Comparison of ENCODE assay signal across 8 cellular contexts in genomic region chr20:30723511-30723910, GRCh38.
DNase-seq lines count a peak whose midpoint lies in the region; ATAC-seq, FAIRE-seq and TF ChIP-seq lines count a peak whose summit lies in the region.
"Not testable (repeated sequence)": the region's sequence is repeated elsewhere in the genome, so short reads cannot be mapped to it uniquely, and the experiment has no call there.

No MANE protein-coding gene starts in this region.

- H3K36me3 Mint-ChIP-seq in Calu3 (ENCODE audit: insufficient read depth, unreplicated experiment): peaks cover 17% of the 10 kb centered on the region
- not testable (repeated sequence) for H3K36me3 Mint-ChIP-seq in activated CD8-positive, alpha-beta T cell treated with anti-CD3 and anti-CD28 coated beads for 36 hours (ENCODE audit: low read depth); MCF 10A (ENCODE audit: insufficient read depth, unreplicated experiment)

- POLR2A ChIA-PET in PC-9 (lab: Charles Lee; ENCODE audit: unreplicated experiment); activated CD8-positive, alpha-beta T cell treated with anti-CD3 and anti-CD28 coated beads for 36 hours (lab: Charles Lee): not testable (repeated sequence)
- POLR2A ChIA-PET in MCF 10A (lab: Yijun Ruan, JAX): interaction anchor here (0.8 to 1.0 kb wide), 2 partner anchors 10 to 346 kb away, joined by 3 read pairs; no protein-coding TSS in a partner anchor

- DNase-seq in Calu3 (peak; percentile 9), PC-9 (peak in 1 of 2 experiments; percentile 15), MCF 10A (ENCODE audit: unreplicated experiment) (peak; percentile 0), kidney (peak; percentile 31), pancreas (peak in 4 of 6 donors; percentile 9 to 54 (median 34))
- not testable (repeated sequence) for DNase-seq in activated CD8-positive, alpha-beta T cell treated with anti-CD3 and anti-CD28 coated beads for 36 hours; transverse colon

- peak overlapping the region; percentile 84 for H3K4me3 Mint-ChIP-seq in Calu3 (ENCODE audit: low read depth, unreplicated experiment)
- peak overlapping the region; percentile 54 for H3K4me3 Mint-ChIP-seq in activated CD8-positive, alpha-beta T cell treated with anti-CD3 and anti-CD28 coated beads for 36 hours
- H3K4me3 Mint-ChIP-seq in MCF 10A (ENCODE audit: unreplicated experiment): peak overlapping the region; percentile 75

- not testable (repeated sequence) for H2AFZ ChIP-seq in PC-9

- not testable (repeated sequence) for H3K9me3 Mint-ChIP-seq in Calu3 (ENCODE audit: low read depth, unreplicated experiment); activated CD8-positive, alpha-beta T cell treated with anti-CD3 and anti-CD28 coated beads for 36 hours; MCF 10A (ENCODE audit: unreplicated experiment)

- intact Hi-C loops in Calu3 (cut with micrococcal nuclease; ENCODE audit: unreplicated experiment); activated CD8-positive, alpha-beta T cell treated with anti-CD3 and anti-CD28 coated beads for 36 hours (cut with micrococcal nuclease); MCF 10A (cut with micrococcal nuclease); kidney (cut with DNase I); pancreas (cut with DNase I); transverse colon (cut with DNase I; ENCODE audit: low total_unique reads): not testable (repeated sequence)
- intact Hi-C loops in PC-9 (cut with micrococcal nuclease; ENCODE audit: unreplicated experiment): loop anchor here (5.0 kb wide), 1 partner anchor 346 kb away; no protein-coding TSS in a partner anchor

- not testable (repeated sequence) for H3K4me2 ChIP-seq in PC-9

- BruUV-seq in Calu3 (replicated peaks; lab: Mats Ljungman, UMichigan): not testable (repeated sequence)
- BruUV-seq in PC-9 (replicated peaks; lab: Mats Ljungman, UMichigan) (TSS peak; percentile 78), MCF 10A (replicated peaks; lab: Mats Ljungman, UMichigan) (TSS peak; percentile 34)

- in situ Hi-C loops in transverse colon (cut with MboI; ENCODE audit: low pct_ligation_motif_present in 1 of 4, low pct_unique_long_range_greater_than_20kb in 1 of 4, low sequenced_read_pairs in 3 of 4): not testable (repeated sequence)

- not testable (repeated sequence) for TF ChIP-seq CTCF in Calu3 (IDR thresholded peaks at IDR 0.05; ENCODE audit: unreplicated experiment); PC-9 (conservative IDR thresholded peaks at IDR 0.05); activated CD8-positive, alpha-beta T cell treated with anti-CD3 and anti-CD28 coated beads for 36 hours (IDR thresholded peaks at IDR 0.05); MCF 10A (IDR thresholded peaks at IDR 0.05; ENCODE audit: unreplicated experiment); gastroesophageal sphincter (IDR thresholded peaks at IDR 0.05); kidney (IDR thresholded peaks at IDR 0.05; ENCODE audit: borderline replicate concordance, extremely low read depth, insufficient read depth); pancreas (IDR thresholded peaks at IDR 0.05); transverse colon (IDR thresholded peaks at IDR 0.05)

- H4K20me1 ChIP-seq in PC-9 (ENCODE audit: insufficient read depth): not testable (repeated sequence)

- not testable (repeated sequence) for H3K9me3 ChIP-seq in PC-9 (ENCODE audit: insufficient read depth, low read depth); gastroesophageal sphincter; kidney (ENCODE audit: control insufficient read depth in 1 of 2, low read length in 2 of 2); pancreas; transverse colon

- ATAC-seq in activated CD8-positive, alpha-beta T cell treated with anti-CD3 and anti-CD28 coated beads for 36 hours; gastroesophageal sphincter; pancreas: not testable (repeated sequence)

- CTCF ChIA-PET in Calu3 (lab: Charles Lee); PC-9 (lab: Charles Lee); activated CD8-positive, alpha-beta T cell treated with anti-CD3 and anti-CD28 coated beads for 36 hours (lab: Charles Lee): not testable (repeated sequence)
- CTCF ChIA-PET in MCF 10A (lab: Yijun Ruan, JAX): interaction anchor here (1.0 to 1.3 kb wide), 2 partner anchors 9 to 11 kb away, joined by 3 to 4 read pairs; no protein-coding TSS in a partner anchor

- not testable (repeated sequence) for H3K9ac ChIP-seq in kidney (ENCODE audit: low read length in 2 of 2)

- not testable (repeated sequence) for H3K36me3 ChIP-seq in PC-9 (ENCODE audit: low read depth); gastroesophageal sphincter; kidney (ENCODE audit: control insufficient read depth in 1 of 2, insufficient read depth in 2 of 2, low read length in 2 of 2); pancreas; transverse colon

- not testable (repeated sequence) for H3K9me2 ChIP-seq in PC-9 (ENCODE audit: insufficient read depth)

- no CpG with 5 or more reads among the region's 27 CpGs for WGBS in gastroesophageal sphincter (ENCODE audit: low coverage in 1 of 2), 2 donors
- 4 to 15% methylated on average over 14 to 27 of the region's 27 CpGs for WGBS in pancreas, 2 donors
- WGBS in transverse colon (ENCODE audit: low coverage in 1 of 2), 2 donors: 63% methylated on average over 27 of the region's 27 CpGs; no CpG with 5 or more reads in 1 of the 2 donors

- not testable (repeated sequence) for H3K27me3 Mint-ChIP-seq in Calu3 (ENCODE audit: unreplicated experiment); activated CD8-positive, alpha-beta T cell treated with anti-CD3 and anti-CD28 coated beads for 36 hours; MCF 10A (ENCODE audit: insufficient read depth, unreplicated experiment)

- H3K4me1 Mint-ChIP-seq in Calu3 (ENCODE audit: low read depth, unreplicated experiment); activated CD8-positive, alpha-beta T cell treated with anti-CD3 and anti-CD28 coated beads for 36 hours (ENCODE audit: low read depth); MCF 10A (ENCODE audit: insufficient read depth, unreplicated experiment): not testable (repeated sequence)

- H3K79me2 ChIP-seq in PC-9 (ENCODE audit: low read depth): not testable (repeated sequence)

- H3F3A ChIP-seq in PC-9 (ENCODE audit: insufficient read depth, low read depth): not testable (repeated sequence)

- not testable (repeated sequence) for TF ChIP-seq POLR2A in gastroesophageal sphincter (IDR thresholded peaks at IDR 0.05); transverse colon (IDR thresholded peaks at IDR 0.05)

- not testable (repeated sequence) for FAIRE-seq in kidney (lab: Jason Lieb, UNC); pancreas (lab: Jason Lieb, UNC)

- H3K4me3 ChIP-seq in PC-9: not testable (repeated sequence)
- H3K4me3 ChIP-seq in gastroesophageal sphincter (peak overlapping the region; percentile 16 to 53), kidney (ENCODE audit: low read length in 2 of 2) (peak overlapping the region in 1 of 2 donors; percentile 24), pancreas (peak overlapping the region in 3 of 4 donors; percentile 18 to 36 (median 33)), transverse colon (peak overlapping the region in 3 of 4 donors; percentile 28 to 60 (median 30))

- not testable (repeated sequence) for TF ChIP-seq EP300 in gastroesophageal sphincter (IDR thresholded peaks at IDR 0.05); transverse colon (IDR thresholded peaks at IDR 0.05; ENCODE audit: low read depth)

- peak overlapping the region; percentile 69 for H3K27ac Mint-ChIP-seq in Calu3 (ENCODE audit: unreplicated experiment)
- H3K27ac Mint-ChIP-seq in activated CD8-positive, alpha-beta T cell treated with anti-CD3 and anti-CD28 coated beads for 36 hours: not testable (repeated sequence)
- H3K27ac Mint-ChIP-seq in MCF 10A (ENCODE audit: low read depth, unreplicated experiment): peak overlapping the region; percentile 92

- H3K4me1 ChIP-seq in PC-9 (replicated peaks; ENCODE audit: insufficient read depth); gastroesophageal sphincter; kidney (ENCODE audit: control insufficient read depth in 1 of 2, insufficient read depth in 1 of 2, low read depth in 1 of 2, low read length in 2 of 2); pancreas; transverse colon: not testable (repeated sequence)

- H3K27me3 ChIP-seq in PC-9 (ENCODE audit: insufficient read depth, low read depth); pancreas; transverse colon: not testable (repeated sequence)
- H3K27me3 ChIP-seq in gastroesophageal sphincter: peaks cover 18% of the 10 kb centered on the region

- H3K27ac ChIP-seq in PC-9; kidney (ENCODE audit: low read depth in 2 of 2, low read length in 2 of 2); pancreas: not testable (repeated sequence)
- H3K27ac ChIP-seq in gastroesophageal sphincter (peak overlapping the region in 1 of 4 donors; percentile 43), transverse colon (peak overlapping the region in 3 of 4 donors; percentile 50 to 82 (median 72))
